In the genomic region with DNA sequence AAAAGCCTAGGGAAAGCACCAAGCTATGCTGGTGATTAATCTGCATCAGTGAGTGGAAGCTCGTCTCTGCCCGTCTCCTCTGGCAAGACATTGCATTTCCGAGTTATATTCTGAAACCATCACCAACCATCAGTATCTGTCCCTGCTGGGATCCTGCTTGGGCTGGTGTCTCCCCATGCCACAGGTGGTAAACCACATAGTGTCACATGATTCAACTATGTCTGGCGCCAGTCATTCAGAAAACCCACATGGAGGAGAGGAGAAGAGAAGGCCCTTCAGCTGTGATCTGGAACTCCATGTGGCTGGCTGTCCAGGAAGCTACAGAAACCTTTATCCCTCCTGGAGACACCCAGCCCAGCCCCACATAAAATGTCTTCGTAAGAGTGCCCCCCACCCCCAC, we compare ENCODE assay signal across 11 cellular contexts. TPM values are rescaled to one million over a fixed set of nuclear protein-coding genes. Genes with fewer than 3 reads are reported as not detected.
DNase-seq lines count a peak whose midpoint lies in the region; ATAC-seq and TF ChIP-seq lines count a peak whose summit lies in the region.
"Had no signal": no experiment of that assay in that cellular context is flagged by ENCODE, and none has a peak within 500 bp of the region (broad histone marks: within the 10 kb centered on the region; RNA-seq: fewer than 3 reads in every experiment).

No MANE protein-coding gene starts in this region.

- no TSS peak for BruUV-seq in A673 (replicated peaks; lab: Mats Ljungman, UMichigan)

- POLR2A ChIA-PET in A673 (lab: Charles Lee; ENCODE audit: low non-redundant PET) = no interaction called here

- H3K9me3 ChIP-seq in A673 (ENCODE audit: low read depth, low read length, poor library complexity, severe bottlenecking) = no peaks in the 10 kb centered on the region
- H3K9me3 ChIP-seq: BE2C, SJSA1 had no signal

- H3K27me3 ChIP-seq in A673 (replicated peaks; ENCODE audit: insufficient read depth, low read depth, low read length, poor library complexity) = peaks cover 16% of the 10 kb centered on the region

- H3K27ac Mint-ChIP-seq in activated naive CD4-positive, alpha-beta T cell treated with anti-CD3 and anti-CD28 coated beads, Interleukin-2, amount 10 ng/mL, durations not matched to agents 7 days and 5 days = no peak overlapping the region

- peaks cover 36% of the 10 kb centered on the region for H3K27me3 Mint-ChIP-seq in activated naive CD4-positive, alpha-beta T cell treated with anti-CD3 and anti-CD28 coated beads, Interleukin-2, amount 10 ng/mL, durations not matched to agents 7 days and 5 days

- H3K27ac ChIP-seq in A673 (ENCODE audit: low read depth, low read length, poor library complexity, severe bottlenecking) = no peak overlapping the region
- H3K27ac ChIP-seq: SJSA1 had no signal

- intact Hi-C loops in A673 (cut with micrococcal nuclease; ENCODE audit: unreplicated experiment) = no loop called here

- ATAC-seq in HG02642 (IDR thresholded peaks at IDR 0.05; ENCODE audit: poor library complexity, unreplicated experiment) = peak; percentile 67

- no peak for TF ChIP-seq CTCF in A673 (conservative IDR thresholded peaks at IDR 0.05; ENCODE audit: low read depth, low read length)

- H3K4me1 Mint-ChIP-seq in activated naive CD4-positive, alpha-beta T cell treated with anti-CD3 and anti-CD28 coated beads, Interleukin-2, amount 10 ng/mL, durations not matched to agents 7 days and 5 days = peaks cover 6% of the 10 kb centered on the region

- no peak overlapping the region for H3K4me3 Mint-ChIP-seq in activated naive CD4-positive, alpha-beta T cell treated with anti-CD3 and anti-CD28 coated beads, Interleukin-2, amount 10 ng/mL, durations not matched to agents 7 days and 5 days

- H3K36me3 Mint-ChIP-seq in activated naive CD4-positive, alpha-beta T cell treated with anti-CD3 and anti-CD28 coated beads, Interleukin-2, amount 10 ng/mL, durations not matched to agents 7 days and 5 days = no peaks in the 10 kb centered on the region

- H3K4me3 ChIP-seq in A673 (ENCODE audit: low read depth, low read length, poor library complexity, severe bottlenecking) = no peak overlapping the region
- H3K4me3 ChIP-seq: SJSA1 had no signal

- CTCF ChIA-PET in activated naive CD4-positive, alpha-beta T cell treated with anti-CD3 and anti-CD28 coated beads, Interleukin-2, amount 10 ng/mL, durations not matched to agents 7 days and 5 days (lab: Charles Lee) = interaction anchor here (0.6 to 1.7 kb wide), 5 partner anchors 113 to 322 kb away, joined by 3 to 8 read pairs (median 4); no protein-coding TSS in a partner anchor
- CTCF ChIA-PET in A673 (lab: Charles Lee) = no interaction called here

- H3K9me3 Mint-ChIP-seq in activated naive CD4-positive, alpha-beta T cell treated with anti-CD3 and anti-CD28 coated beads, Interleukin-2, amount 10 ng/mL, durations not matched to agents 7 days and 5 days = no peaks in the 10 kb centered on the region

- H3K36me3 ChIP-seq in A673 (ENCODE audit: insufficient read depth, low read length, poor library complexity, severe bottlenecking) = no peaks in the 10 kb centered on the region
- H3K36me3 ChIP-seq: BE2C, SJSA1 had no signal

- no peaks in the 10 kb centered on the region for H3K4me1 ChIP-seq in A673 (ENCODE audit: insufficient read depth, low read length, poor library complexity, severe bottlenecking)
- H3K4me1 ChIP-seq: BE2C, SJSA1 had no signal

- peak; percentile 41 for DNase-seq in activated naive CD4-positive, alpha-beta T cell treated with Interleukin-2 at 50 U/mL for 16 hours
- DNase-seq in activated naive CD4-positive, alpha-beta T cell treated with anti-CD3 and anti-CD28 coated beads, Interleukin-2, amount 10 ng/mL, durations not matched to agents 7 days and 5 days = no peak
- DNase-seq in SK-MEL-5 (ENCODE audit: low read depth, low spot score) = peak; percentile 4
- peak; percentile 73 for DNase-seq in stimulated activated CD8-positive, alpha-beta memory T cell treated with anti-CD3 and anti-CD28 coated beads, Interleukin-4, amount 100 ng/mL, for 48 hours
- DNase-seq in A673 (ENCODE audit: low spot score) = no peak
- DNase-seq in effector CD8-positive, alpha-beta T cell (lab: John Stamatoyannopoulos, UW) = no peak
- no peak for DNase-seq in 8988T
- DNase-seq: BE2C, glutamatergic neuron had no signal

- in situ Hi-C loops in SK-MEL-5 (cut with HindIII; ENCODE audit: low pct_unique_long_range_greater_than_20kb, low sequenced_read_pairs) = no loop called here

RNA-seq across cellular contexts. Expression of a gene that starts 4.8 kb away (rescaled TPM):
- total RNA-seq in SK-MEL-5 (2014; rRNA removed; shearing (Covaris generic)) = not detected in 2 replicates
- not detected in 2 replicates for polyA plus RNA-seq in SK-MEL-5 (2015; cell fraction: cytosol; rRNA removed)
- not detected in 2 replicates for polyA plus RNA-seq in SK-MEL-5 (2015; cell fraction: nucleus; rRNA removed)
- total RNA-seq in A673 (2021) = not detected in 2 replicates
- total RNA-seq: SJSA1 had no signal

RNA-seq across cellular contexts. Expression of a gene that starts 56.4 kb away (rescaled TPM):
- total RNA-seq in SK-MEL-5 (2014; rRNA removed; shearing (Covaris generic)) = 0.05 TPM in 1 of 2 replicates, not detected in the other
- polyA plus RNA-seq in SK-MEL-5 (2015; cell fraction: cytosol; rRNA removed) = not detected in 2 replicates
- not detected in 2 replicates for polyA plus RNA-seq in SK-MEL-5 (2015; cell fraction: nucleus; rRNA removed)
- total RNA-seq in A673 (2021) = not detected in 2 replicates
- total RNA-seq: SJSA1 had no signal

Comparison
In these comparisons a context has a peak if more than half of its experiments do, and no peak if none do; other contexts are left out.
1. DNase-seq: peak in activated naive CD4-positive, alpha-beta T cell treated with Interleukin-2 at 50 U/mL for 16 hours (single experiment), SK-MEL-5 (single experiment) and stimulated activated CD8-positive, alpha-beta memory T cell treated with anti-CD3 and anti-CD28 coated beads, Interleukin-4, amount 100 ng/mL, for 48 hours (single experiment); none in activated naive CD4-positive, alpha-beta T cell treated with anti-CD3 and anti-CD28 coated beads, Interleukin-2, amount 10 ng/mL, durations not matched to agents 7 days and 5 days (single experiment), A673 (single experiment), effector CD8-positive, alpha-beta T cell (single experiment) and 8988T (single experiment).